In the genomic region with DNA sequence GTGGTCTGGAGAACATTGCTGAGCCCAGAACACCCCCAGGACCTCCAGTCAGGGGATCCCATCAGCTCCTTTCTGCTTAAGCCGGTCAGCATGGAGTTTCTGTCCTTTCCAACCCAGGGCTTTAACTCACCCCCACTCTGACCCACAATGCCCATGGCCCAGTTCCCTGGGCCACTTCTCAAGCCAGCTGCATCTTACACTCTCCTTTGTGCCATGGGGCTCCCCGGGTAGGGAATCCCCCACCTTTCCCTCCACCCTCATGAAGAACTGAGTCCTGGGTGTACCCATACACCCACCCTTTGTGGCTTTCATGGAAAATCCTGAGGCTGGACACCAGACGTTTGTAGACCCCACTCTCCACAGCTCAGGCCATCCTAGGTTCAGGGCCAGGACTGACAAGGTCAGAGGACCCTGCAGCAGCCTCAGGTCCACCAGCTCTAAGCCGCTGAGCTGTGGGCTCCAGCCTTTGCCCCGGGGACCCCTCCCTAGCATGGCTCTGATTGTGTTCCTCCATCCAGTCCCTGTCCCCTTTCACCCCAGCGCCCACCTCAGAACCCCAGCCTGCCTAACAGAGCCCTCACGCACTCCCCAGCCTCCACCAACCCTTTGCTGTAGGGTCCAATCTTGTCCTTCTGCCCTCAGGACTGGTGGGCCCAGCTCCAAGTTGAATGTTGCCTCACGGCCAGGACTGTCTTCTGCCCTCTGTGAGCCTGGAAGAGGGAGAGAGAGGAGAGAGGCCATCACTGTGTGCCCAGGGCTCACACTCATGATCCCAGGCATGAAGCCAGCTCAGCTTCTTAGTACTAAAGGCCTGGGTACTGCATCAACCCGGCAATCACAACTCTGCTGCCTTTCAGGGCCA, we compare ENCODE assay signal across 23 cellular contexts.
"Had no signal": no experiment of that assay in that cellular context is flagged by ENCODE, and none has a peak within 500 bp of the region (broad histone marks: within the 10 kb centered on the region; RNA-seq: fewer than 3 reads in every experiment).

No MANE protein-coding gene starts in this region.

- H3K27me3 Mint-ChIP-seq: activated naive CD8-positive, alpha-beta T cell treated with anti-CD3 and anti-CD28 coated beads, Interleukin-2, amount 10 ng/mL, durations not matched to agents 7 days and 5 days had no signal

- H3K27ac Mint-ChIP-seq: activated naive CD4-positive, alpha-beta T cell treated with anti-CD3 and anti-CD28 coated beads for 36 hours; activated naive CD8-positive, alpha-beta T cell treated with anti-CD3 and anti-CD28 coated beads, Interleukin-2, amount 10 ng/mL, durations not matched to agents 7 days and 5 days; stimulated activated naive B cell treated with anti-CD40 and anti-IgM and Interleukin-4, amounts not matched to agents 10 μg/mL and 1 μg/mL and 100 μg/mL, for 72 hours; T-cell had no signal

- ATAC-seq: psoas muscle; right cardiac atrium; stimulated activated naive B cell treated with anti-CD40 and anti-IgM and Interleukin-4, amounts not matched to agents 10 μg/mL and 1 μg/mL and 100 μg/mL, for 72 hours; T-cell had no signal

- FAIRE-seq: bronchial epithelial cell, endometrium, keratinocyte, TTC549 had no signal

- H3K36me3 ChIP-seq: heart right ventricle, uterus had no signal

- H3K9me3 ChIP-seq: heart right ventricle, psoas muscle, testis, uterus had no signal

- H3K4me3 ChIP-seq: heart right ventricle, psoas muscle, skin epidermis, testis, uterus had no signal

- H3K9me3 Mint-ChIP-seq: activated naive CD4-positive, alpha-beta T cell treated with anti-CD3 and anti-CD28 coated beads for 36 hours; activated naive CD8-positive, alpha-beta T cell treated with anti-CD3 and anti-CD28 coated beads, Interleukin-2, amount 10 ng/mL, durations not matched to agents 7 days and 5 days; neural crest cell; stimulated activated naive B cell treated with anti-CD40 and anti-IgM and Interleukin-4, amounts not matched to agents 10 μg/mL and 1 μg/mL and 100 μg/mL, for 72 hours; T-cell had no signal

- H3K36me3 Mint-ChIP-seq: activated naive CD8-positive, alpha-beta T cell treated with anti-CD3 and anti-CD28 coated beads, Interleukin-2, amount 10 ng/mL, durations not matched to agents 7 days and 5 days; stimulated activated naive B cell treated with anti-CD40 and anti-IgM and Interleukin-4, amounts not matched to agents 10 μg/mL and 1 μg/mL and 100 μg/mL, for 72 hours; T-cell had no signal

- H3K27me3 ChIP-seq: testis, uterus had no signal

- H3K27ac ChIP-seq: heart right ventricle, psoas muscle, skin epidermis, testis, uterus had no signal

- H3K4me1 ChIP-seq: heart right ventricle, psoas muscle, testis, uterus had no signal

- DNase-seq: activated CD4-positive, alpha-beta T cell treated with anti-CD3 and anti-CD28 coated beads for 1 hour; activated CD4-positive, alpha-beta T cell treated with anti-CD3 and anti-CD28 coated beads, Interleukin-2, amount 50 U/mL, for 1 hour; activated naive CD4-positive, alpha-beta T cell treated with anti-CD3 and anti-CD28 coated beads for 36 hours; activated naive CD8-positive, alpha-beta T cell treated with anti-CD3 and anti-CD28 coated beads, Interleukin-2, amount 10 ng/mL, durations not matched to agents 7 days and 5 days; amniotic stem cell; cerebellar nuclear complex; cortex of kidney; foreskin fibroblast; heart right ventricle; psoas muscle; stimulated activated CD4-positive, alpha-beta T cell treated with anti-CD3 and anti-CD28 coated beads, Interleukin-2, amount 100 ng/mL, for 24 hours; stimulated activated naive B cell treated with anti-CD40 and anti-IgM and Interleukin-4, amounts not matched to agents 10 μg/mL and 1 μg/mL and 100 μg/mL, for 72 hours; T-cell; testis; trophoblast cell; uterus had no signal

- H3K4me3 Mint-ChIP-seq: activated naive CD4-positive, alpha-beta T cell treated with anti-CD3 and anti-CD28 coated beads for 36 hours; activated naive CD8-positive, alpha-beta T cell treated with anti-CD3 and anti-CD28 coated beads, Interleukin-2, amount 10 ng/mL, durations not matched to agents 7 days and 5 days; neural crest cell; stimulated activated naive B cell treated with anti-CD40 and anti-IgM and Interleukin-4, amounts not matched to agents 10 μg/mL and 1 μg/mL and 100 μg/mL, for 72 hours; T-cell had no signal

- H3K4me1 Mint-ChIP-seq: activated naive CD8-positive, alpha-beta T cell treated with anti-CD3 and anti-CD28 coated beads, Interleukin-2, amount 10 ng/mL, durations not matched to agents 7 days and 5 days; neural crest cell had no signal
